ENCODE assay signal across 8 cellular contexts in genomic region chrX:135345328-135345645, GRCh38. TPM values are rescaled to one million over a fixed set of nuclear protein-coding genes. Genes with fewer than 3 reads are reported as not detected.
DNase-seq lines count a peak whose midpoint lies in the region; ATAC-seq and TF ChIP-seq lines count a peak whose summit lies in the region.

No MANE protein-coding gene starts in this region.

- no peak for TF ChIP-seq CTCF in RWPE2 (IDR thresholded peaks at IDR 0.05; ENCODE audit: poor library complexity, severe bottlenecking)

- peak overlapping the region; percentile 89 for H3K4me3 Mint-ChIP-seq in natural killer cell treated with Interleukin-12 subunit alpha and Interleukin-12 subunit beta and Interleukin-15 and Interleukin-18, amount 100 ng/mL, for 72 hours

- H3K4me1 ChIP-seq in RWPE2 (ENCODE audit: insufficient read depth, poor library complexity, severe bottlenecking): peaks cover 7% of the 10 kb centered on the region

- no peaks in the 10 kb centered on the region for H3K36me3 ChIP-seq in RWPE2 (ENCODE audit: low read depth)

- no peaks in the 10 kb centered on the region for H3K27me3 ChIP-seq in RWPE2 (ENCODE audit: insufficient read depth, poor library complexity, severe bottlenecking)

- H3K4me1 Mint-ChIP-seq in natural killer cell treated with Interleukin-12 subunit alpha and Interleukin-12 subunit beta and Interleukin-15 and Interleukin-18, amount 100 ng/mL, for 72 hours (ENCODE audit: low read depth in 2 of 2): peaks cover 23 to 43% of the 10 kb centered on the region in 2 donors

- no peaks in the 10 kb centered on the region for H3K9me3 Mint-ChIP-seq in natural killer cell treated with Interleukin-12 subunit alpha and Interleukin-12 subunit beta and Interleukin-15 and Interleukin-18, amount 100 ng/mL, for 72 hours

- TF ChIP-seq POLR2A in erythroblast (IDR thresholded peaks at IDR 0.05; ENCODE audit: low read length): no peak

- H3K27me3 Mint-ChIP-seq in natural killer cell treated with Interleukin-12 subunit alpha and Interleukin-12 subunit beta and Interleukin-15 and Interleukin-18, amount 100 ng/mL, for 72 hours: no peaks in the 10 kb centered on the region

- peak overlapping the region; percentile 94 for H3K4me3 ChIP-seq in RWPE2 (ENCODE audit: severe bottlenecking)

- peak overlapping the region; percentile 71 to 85 for H3K27ac Mint-ChIP-seq in natural killer cell treated with Interleukin-12 subunit alpha and Interleukin-12 subunit beta and Interleukin-15 and Interleukin-18, amount 100 ng/mL, for 72 hours

- peaks cover 1% of the 10 kb centered on the region for H3K36me3 Mint-ChIP-seq in natural killer cell treated with Interleukin-12 subunit alpha and Interleukin-12 subunit beta and Interleukin-15 and Interleukin-18, amount 100 ng/mL, for 72 hours

- 0 out of 3 replicates have a peak, but pooled peaks have one; percentile 7 for ATAC-seq in RWPE2 (ENCODE audit: low read depth)
- ATAC-seq in natural killer cell treated with Interleukin-12 subunit alpha and Interleukin-12 subunit beta and Interleukin-15 and Interleukin-18, amount 100 ng/mL, for 72 hours: no peak
- no peak for ATAC-seq in HG03135 (IDR thresholded peaks at IDR 0.05; ENCODE audit: unreplicated experiment)

- peak; percentile 1 for DNase-seq in activated CD4-positive, alpha-beta T cell treated with anti-CD3 and anti-CD28 coated beads for 48 hours
- DNase-seq in activated CD4-positive, alpha-beta T cell treated with anti-CD3 and anti-CD28 coated beads, Interleukin-2, amount 50 U/mL, for 4 hours: no peak
- DNase-seq in RWPE2 (ENCODE audit: low spot score) (no peak), erythroblast (lab: John Stamatoyannopoulos, UW) (peak; percentile 50 to 52)
- DNase-seq in natural killer cell treated with Interleukin-12 subunit alpha and Interleukin-12 subunit beta and Interleukin-15 and Interleukin-18, amount 100 ng/mL, for 72 hours (ENCODE audit: low spot score): no peak
- DNase-seq in stimulated activated CD4-positive, alpha-beta T cell treated with anti-CD3 and anti-CD28 coated beads, Interleukin-4, amount 100 ng/mL, for 1 hour: no peak
- DNase-seq in stimulated activated CD4-positive, alpha-beta T cell treated with anti-CD3 and anti-CD28 coated beads, Interleukin-15, amount 100 ng/mL, for 24 hours: no peak

- H3K27ac ChIP-seq in RWPE2 (ENCODE audit: poor library complexity, severe bottlenecking): peak overlapping the region; percentile 70

- H3K9me3 ChIP-seq in RWPE2 (ENCODE audit: severe bottlenecking): no peaks in the 10 kb centered on the region

RNA-seq across cellular contexts. Expression of gene ZNF449, which starts 0.7 kb away (rescaled TPM):
- total RNA-seq in natural killer cell treated with Interleukin-12 subunit alpha and Interleukin-12 subunit beta and Interleukin-15 and Interleukin-18, amount 100 ng/mL, for 72 hours: 1 to 10 TPM; 2.4 to 2.9 TPM

RNA-seq across cellular contexts. Expression of gene ZNF75D, which starts 1.4 kb away (rescaled TPM):
- 1 to 10 TPM; 7.3 to 8.6 TPM for total RNA-seq in natural killer cell treated with Interleukin-12 subunit alpha and Interleukin-12 subunit beta and Interleukin-15 and Interleukin-18, amount 100 ng/mL, for 72 hours

RNA-seq across cellular contexts. Expression of gene ETDC, which starts 36.0 kb away (rescaled TPM):
- not detected for total RNA-seq in natural killer cell treated with Interleukin-12 subunit alpha and Interleukin-12 subunit beta and Interleukin-15 and Interleukin-18, amount 100 ng/mL, for 72 hours

Comparison
In these comparisons a context has a peak if more than half of its experiments do, and no peak if none do; other contexts are left out.
1. DNase-seq: peak in activated CD4-positive, alpha-beta T cell treated with anti-CD3 and anti-CD28 coated beads for 48 hours (single experiment) and erythroblast (2 of 2); none in activated CD4-positive, alpha-beta T cell treated with anti-CD3 and anti-CD28 coated beads, Interleukin-2, amount 50 U/mL, for 4 hours (0 of 2), RWPE2 (single experiment), natural killer cell treated with Interleukin-12 subunit alpha and Interleukin-12 subunit beta and Interleukin-15 and Interleukin-18, amount 100 ng/mL, for 72 hours (single experiment), stimulated activated CD4-positive, alpha-beta T cell treated with anti-CD3 and anti-CD28 coated beads, Interleukin-4, amount 100 ng/mL, for 1 hour (single experiment) and stimulated activated CD4-positive, alpha-beta T cell treated with anti-CD3 and anti-CD28 coated beads, Interleukin-15, amount 100 ng/mL, for 24 hours (single experiment).